ENCODE assay signal across 1 cellular context in the genomic region with DNA sequence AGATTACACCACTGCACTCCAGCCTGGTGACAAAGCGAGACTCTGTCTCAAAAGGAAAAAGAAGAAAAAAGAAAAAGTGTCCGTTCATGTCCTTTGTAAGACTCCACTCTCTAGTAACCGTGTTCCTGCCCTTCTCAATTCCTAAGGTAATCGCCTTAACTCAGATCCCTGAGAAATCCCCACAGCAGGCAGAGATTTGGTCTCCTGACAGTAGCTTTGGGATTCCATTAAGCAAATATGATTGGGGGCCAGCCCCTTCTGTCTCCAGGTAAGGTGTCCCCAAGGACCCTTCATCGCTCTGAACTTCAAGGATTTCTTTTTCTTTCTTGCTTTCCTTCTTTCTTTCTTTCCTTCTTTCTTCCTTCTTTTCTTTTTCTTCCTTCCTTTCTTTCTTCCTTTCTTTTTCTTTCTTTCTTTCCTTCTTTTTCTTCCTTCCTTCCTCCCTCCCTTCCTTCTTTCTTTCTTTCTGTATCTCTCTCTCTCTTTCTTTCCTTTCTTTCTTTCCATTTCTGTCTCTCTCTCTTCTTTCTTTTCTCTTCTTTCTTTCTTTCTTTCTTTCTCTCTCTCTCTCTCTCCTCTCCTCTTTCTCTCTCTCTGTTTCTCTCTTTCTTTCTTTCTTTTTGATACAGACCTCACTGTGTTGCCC.
TF ChIP-seq lines count a peak whose summit lies in the region.

No MANE protein-coding gene starts in this region.

TF ChIP-seq in K562, 482 proteins besides CTCF, POLR2A, EP300 and RAD21 (continued from another document):
- TF ChIP-seq, protein P1, sequence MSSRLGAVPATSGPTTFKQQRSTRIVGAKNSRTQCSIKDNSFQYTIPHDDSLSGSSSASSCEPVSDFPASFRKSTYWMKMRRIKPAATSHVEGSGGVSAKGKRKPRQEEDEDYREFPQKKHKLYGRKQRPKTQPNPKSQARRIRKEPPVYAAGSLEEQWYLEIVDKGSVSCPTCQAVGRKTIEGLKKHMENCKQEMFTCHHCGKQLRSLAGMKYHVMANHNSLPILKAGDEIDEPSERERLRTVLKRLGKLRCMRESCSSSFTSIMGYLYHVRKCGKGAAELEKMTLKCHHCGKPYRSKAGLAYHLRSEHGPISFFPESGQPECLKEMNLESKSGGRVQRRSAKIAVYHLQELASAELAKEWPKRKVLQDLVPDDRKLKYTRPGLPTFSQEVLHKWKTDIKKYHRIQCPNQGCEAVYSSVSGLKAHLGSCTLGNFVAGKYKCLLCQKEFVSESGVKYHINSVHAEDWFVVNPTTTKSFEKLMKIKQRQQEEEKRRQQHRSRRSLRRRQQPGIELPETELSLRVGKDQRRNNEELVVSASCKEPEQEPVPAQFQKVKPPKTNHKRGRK (tag; IDR thresholded peaks at IDR 0.05), result peak; percentile 94
